ENCODE assay signal across 22 cellular contexts in genomic region chr21:45383615-45384201, GRCh38. TPM values are rescaled to one million over a fixed set of nuclear protein-coding genes. Genes with fewer than 3 reads are reported as not detected.
A peak's percentile ranks its signal among the peaks of the same experiment; 100 is the strongest.
DNase-seq lines count a peak whose midpoint lies in the region; ATAC-seq, FAIRE-seq and TF ChIP-seq lines count a peak whose summit lies in the region.
"Had no signal": no experiment of that assay in that cellular context is flagged by ENCODE, and none has a peak within 500 bp of the region (broad histone marks: within the 10 kb centered on the region; RNA-seq: fewer than 3 reads in every experiment).

No MANE protein-coding gene starts in this region.

- H3K27ac ChIP-seq in RWPE2 (ENCODE audit: poor library complexity, severe bottlenecking) = no peak overlapping the region
- no peak overlapping the region for H3K27ac ChIP-seq in pancreas
- H3K27ac ChIP-seq in transverse colon = no peak overlapping the region
- H3K27ac ChIP-seq: brain microvascular endothelial cell, coronary artery had no signal

- no peaks in the 10 kb centered on the region for H3K27me3 Mint-ChIP-seq in activated T-helper 1 cell treated with anti-CD3 and anti-CD28 coated beads, Interleukin-12 subunit alpha, Interleukin-12 subunit beta, Interleukin-2, Interleukin-4 antibody, amounts not matched to agents 30 ng/mL and 10 ng/mL and 1 ng/mL, durations not matched to agents 14 hours and 24 hours and 36 hours (ENCODE audit: insufficient read depth)
- peaks cover 13% of the 10 kb centered on the region for H3K27me3 Mint-ChIP-seq in endothelial cell (ENCODE audit: unreplicated experiment)
- H3K27me3 Mint-ChIP-seq: type B pancreatic cell had no signal

- 54 to 63% methylated on average over 26 of the region's 26 CpGs for WGBS in pancreas, 2 donors
- 73 to 85% methylated on average over 9 to 21 of the region's 26 CpGs for WGBS in transverse colon (ENCODE audit: low coverage in 1 of 2), 2 donors

- TF ChIP-seq CTCF in RWPE2 (IDR thresholded peaks at IDR 0.05; ENCODE audit: poor library complexity, severe bottlenecking) = no peak
- no peak for TF ChIP-seq CTCF in pancreas (IDR thresholded peaks at IDR 0.05)
- no peak for TF ChIP-seq CTCF in endothelial cell (IDR thresholded peaks at IDR 0.05; ENCODE audit: unreplicated experiment)
- TF ChIP-seq CTCF in transverse colon (IDR thresholded peaks at IDR 0.05) = no peak

- no peak overlapping the region for H3K4me3 Mint-ChIP-seq in activated T-helper 1 cell treated with anti-CD3 and anti-CD28 coated beads, Interleukin-12 subunit alpha, Interleukin-12 subunit beta, Interleukin-2, Interleukin-4 antibody, amounts not matched to agents 30 ng/mL and 10 ng/mL and 1 ng/mL, durations not matched to agents 14 hours and 24 hours and 36 hours
- H3K4me3 Mint-ChIP-seq in endothelial cell (ENCODE audit: unreplicated experiment) = no peak overlapping the region
- H3K4me3 Mint-ChIP-seq: CD8-positive, alpha-beta memory T cell; naive thymus-derived CD8-positive, alpha-beta T cell; stimulated activated naive CD8-positive, alpha-beta T cell treated with anti-CD3 and anti-CD28 coated beads, Interleukin-15, Interleukin-2, amounts not matched to agents 100 ng/mL and 50 ng/mL, for 24 hours; type B pancreatic cell had no signal

- H3K4me3 ChIP-seq in RWPE2 (ENCODE audit: severe bottlenecking) = no peak overlapping the region
- no peak overlapping the region for H3K4me3 ChIP-seq in pancreas
- no peak overlapping the region for H3K4me3 ChIP-seq in transverse colon
- H3K4me3 ChIP-seq: coronary artery had no signal

- H3K36me3 ChIP-seq in RWPE2 (ENCODE audit: low read depth) (no peaks in the 10 kb centered on the region), pancreas (no peaks in the 10 kb centered on the region), transverse colon (no peaks in the 10 kb centered on the region)
- H3K36me3 ChIP-seq: brain microvascular endothelial cell had no signal

- no peaks in the 10 kb centered on the region for H3K9me3 ChIP-seq in RWPE2 (ENCODE audit: severe bottlenecking)
- no peaks in the 10 kb centered on the region for H3K9me3 ChIP-seq in pancreas
- no peaks in the 10 kb centered on the region for H3K9me3 ChIP-seq in transverse colon

- no peaks in the 10 kb centered on the region for H3K9me3 Mint-ChIP-seq in activated T-helper 1 cell treated with anti-CD3 and anti-CD28 coated beads, Interleukin-12 subunit alpha, Interleukin-12 subunit beta, Interleukin-2, Interleukin-4 antibody, amounts not matched to agents 30 ng/mL and 10 ng/mL and 1 ng/mL, durations not matched to agents 14 hours and 24 hours and 36 hours
- no peaks in the 10 kb centered on the region for H3K9me3 Mint-ChIP-seq in endothelial cell (ENCODE audit: unreplicated experiment)
- H3K9me3 Mint-ChIP-seq: CD8-positive, alpha-beta memory T cell; naive thymus-derived CD8-positive, alpha-beta T cell; stimulated activated naive CD8-positive, alpha-beta T cell treated with anti-CD3 and anti-CD28 coated beads, Interleukin-15, Interleukin-2, amounts not matched to agents 100 ng/mL and 50 ng/mL, for 24 hours; type B pancreatic cell had no signal

- DNase-seq in ELF-1 (ENCODE audit: low read depth, low spot score) (peak; percentile 71), RWPE2 (ENCODE audit: low spot score) (peak; percentile 52), iPS-NIHi7 (ENCODE audit: extremely low spot score) (peak; percentile 66), pancreas (peak in 4 of 6 donors; percentile 10 to 50 (median 30)), endothelial cell (ENCODE audit: low spot score) (no peak), transverse colon (no peak)
- DNase-seq in activated T-helper 1 cell treated with anti-CD3 and anti-CD28 coated beads, Interleukin-12 subunit alpha, Interleukin-12 subunit beta, Interleukin-2, Interleukin-4 antibody, amounts not matched to agents 30 ng/mL and 10 ng/mL and 1 ng/mL, durations not matched to agents 14 hours and 24 hours and 36 hours (ENCODE audit: low spot score) = no peak
- DNase-seq: brain microvascular endothelial cell; DMS53; head of caudate nucleus; NCI-H1105 treated with DMSO at 0.1 percent for 48 hours; NCI-H526; SHP77; small intestine; stimulated activated CD4-positive, alpha-beta T cell treated with anti-CD3 and anti-CD28 coated beads, Interleukin-4, amount 100 ng/mL, for 24 hours had no signal

- in situ Hi-C loops in transverse colon (cut with MboI; ENCODE audit: low pct_ligation_motif_present in 1 of 4, low pct_unique_long_range_greater_than_20kb in 1 of 4, low sequenced_read_pairs in 3 of 4) = no loop called here

- TF ChIP-seq EP300 in transverse colon (IDR thresholded peaks at IDR 0.05; ENCODE audit: low read depth) = no peak

- H3K27ac Mint-ChIP-seq in activated T-helper 1 cell treated with anti-CD3 and anti-CD28 coated beads, Interleukin-12 subunit alpha, Interleukin-12 subunit beta, Interleukin-2, Interleukin-4 antibody, amounts not matched to agents 30 ng/mL and 10 ng/mL and 1 ng/mL, durations not matched to agents 14 hours and 24 hours and 36 hours = no peak overlapping the region
- no peak overlapping the region for H3K27ac Mint-ChIP-seq in endothelial cell (ENCODE audit: unreplicated experiment)
- H3K27ac Mint-ChIP-seq: CD8-positive, alpha-beta memory T cell; stimulated activated naive CD8-positive, alpha-beta T cell treated with anti-CD3 and anti-CD28 coated beads, Interleukin-15, Interleukin-2, amounts not matched to agents 100 ng/mL and 50 ng/mL, for 24 hours; type B pancreatic cell had no signal

- H3K4me1 Mint-ChIP-seq in activated T-helper 1 cell treated with anti-CD3 and anti-CD28 coated beads, Interleukin-12 subunit alpha, Interleukin-12 subunit beta, Interleukin-2, Interleukin-4 antibody, amounts not matched to agents 30 ng/mL and 10 ng/mL and 1 ng/mL, durations not matched to agents 14 hours and 24 hours and 36 hours (ENCODE audit: low read depth) = no peaks in the 10 kb centered on the region
- peaks cover 15% of the 10 kb centered on the region for H3K4me1 Mint-ChIP-seq in endothelial cell (ENCODE audit: unreplicated experiment)
- H3K4me1 Mint-ChIP-seq: CD8-positive, alpha-beta memory T cell had no signal

- no peak for ATAC-seq in RWPE2 (ENCODE audit: low read depth)
- ATAC-seq in pancreas = no peak
- no peak for ATAC-seq in HG02973 (IDR thresholded peaks at IDR 0.05; ENCODE audit: unreplicated experiment)
- ATAC-seq: naive thymus-derived CD8-positive, alpha-beta T cell had no signal

- H3K27me3 ChIP-seq in RWPE2 (ENCODE audit: insufficient read depth, poor library complexity, severe bottlenecking) (no peaks in the 10 kb centered on the region), pancreas (no peaks in the 10 kb centered on the region), transverse colon (no peaks in the 10 kb centered on the region)
- H3K27me3 ChIP-seq: brain microvascular endothelial cell had no signal

- no peaks in the 10 kb centered on the region for H3K36me3 Mint-ChIP-seq in activated T-helper 1 cell treated with anti-CD3 and anti-CD28 coated beads, Interleukin-12 subunit alpha, Interleukin-12 subunit beta, Interleukin-2, Interleukin-4 antibody, amounts not matched to agents 30 ng/mL and 10 ng/mL and 1 ng/mL, durations not matched to agents 14 hours and 24 hours and 36 hours (ENCODE audit: low read depth)
- peaks cover 5% of the 10 kb centered on the region for H3K36me3 Mint-ChIP-seq in endothelial cell (ENCODE audit: low read depth, unreplicated experiment)
- H3K36me3 Mint-ChIP-seq: CD8-positive, alpha-beta memory T cell; naive thymus-derived CD8-positive, alpha-beta T cell; type B pancreatic cell had no signal

- no peak for TF ChIP-seq POLR2A in transverse colon (IDR thresholded peaks at IDR 0.05)

- intact Hi-C loops in pancreas (cut with DNase I) = no loop called here
- intact Hi-C loops in activated T-helper 1 cell treated with anti-CD3 and anti-CD28 coated beads, Interleukin-12 subunit alpha, Interleukin-12 subunit beta, Interleukin-2, Interleukin-4 antibody, amounts not matched to agents 30 ng/mL and 10 ng/mL and 1 ng/mL, durations not matched to agents 14 hours and 24 hours and 36 hours (cut with micrococcal nuclease) = no loop called here
- intact Hi-C loops in transverse colon (cut with DNase I; ENCODE audit: low total_unique reads) = no loop called here

- H3K4me1 ChIP-seq in RWPE2 (ENCODE audit: insufficient read depth, poor library complexity, severe bottlenecking) (no peaks in the 10 kb centered on the region), pancreas (no peaks in the 10 kb centered on the region), transverse colon (peaks cover 0 to 7% (median 6%) of the 10 kb centered on the region in 4 donors)

- no peak for FAIRE-seq in pancreas (lab: Jason Lieb, UNC)
- FAIRE-seq: endometrium, small intestine had no signal

RNA-seq across cellular contexts. Expression of gene COL18A1, which starts 21.3 kb away (rescaled TPM):
- total RNA-seq in pancreas (10 to 100 TPM; 38.7 to 93.0 (median 62.4) TPM), endothelial cell (ENCODE audit: unreplicated experiment) (61.1 TPM), transverse colon (100 to 1,000 TPM in 1 of 4 donors, 10 to 100 TPM in 3; 19.3 to 121 (median 23.3) TPM)
- 100 to 1,000 TPM; 285 to 301 TPM for polyA plus RNA-seq in pancreas
- 2.1 and 3.4 TPM in 2 replicates for total RNA-seq in activated T-helper 1 cell treated with anti-CD3 and anti-CD28 coated beads, Interleukin-12 subunit alpha, Interleukin-12 subunit beta, Interleukin-2, Interleukin-4 antibody, amounts not matched to agents 30 ng/mL and 10 ng/mL and 1 ng/mL, durations not matched to agents 14 hours and 24 hours and 36 hours

Comparison
In these comparisons a context has a peak if more than half of its experiments do, and no peak if none do; other contexts are left out.
1. DNase-seq: peak in ELF-1 (single experiment), RWPE2 (single experiment), iPS-NIHi7 (single experiment) and pancreas (4 of 6); none in activated T-helper 1 cell treated with anti-CD3 and anti-CD28 coated beads, Interleukin-12 subunit alpha, Interleukin-12 subunit beta, Interleukin-2, Interleukin-4 antibody, amounts not matched to agents 30 ng/mL and 10 ng/mL and 1 ng/mL, durations not matched to agents 14 hours and 24 hours and 36 hours (single experiment), endothelial cell (single experiment) and transverse colon (single experiment).